8 cellular contexts compared by ENCODE assay signal in genomic region chr19:45403781-45404556, GRCh38. TPM values are rescaled to one million over a fixed set of nuclear protein-coding genes. Genes with fewer than 3 reads are reported as not detected.
A peak's percentile ranks its signal among the peaks of the same experiment; 100 is the strongest.
DNase-seq lines count a peak whose midpoint lies in the region; ATAC-seq lines count a peak whose summit lies in the region.

No MANE protein-coding gene starts in this region.

- ATAC-seq in left lobe of liver = peak; percentile 5
- no peak for ATAC-seq in HG03097 (IDR thresholded peaks at IDR 0.05; ENCODE audit: low FRiP score, unreplicated experiment)
- ATAC-seq in GM19395 (IDR thresholded peaks at IDR 0.05; ENCODE audit: unreplicated experiment) = no peak

- peak; percentile 36 to 77 (median 51) for DNase-seq in CD8-positive, alpha-beta memory T cell
- peak in 62 of 76 experiments; percentile 14 to 75 (median 52) for DNase-seq in HUDEP-2 (lab: John Stamatoyannopoulos, UW; ENCODE audit: unreplicated experiment in 76 of 76)
- peak; percentile 37 for DNase-seq in T-helper 22 cell (ENCODE audit: low read depth)
- DNase-seq in T47D (ENCODE audit: low read depth in 1 of 2, low spot score in 1 of 2) = peak; percentile 67 to 86
- peak; percentile 61 for DNase-seq in left lobe of liver (ENCODE audit: low spot score)
- DNase-seq in stimulated activated CD8-positive, alpha-beta memory T cell treated with anti-CD3 and anti-CD28 coated beads, Interleukin-7, amount 100 ng/mL, for 48 hours (ENCODE audit: extremely low read depth in 1 of 2, low read depth in 1 of 2) = peak; percentile 37 to 72

- H3K36me3 Mint-ChIP-seq in CD8-positive, alpha-beta memory T cell = peaks cover 0 to 11% (median 0%) of the 10 kb centered on the region in 3 donors

- H3K4me3 Mint-ChIP-seq in CD8-positive, alpha-beta memory T cell = peak overlapping the region; percentile 55 to 97 (median 89)

- no peaks in the 10 kb centered on the region for H3K36me3 ChIP-seq in CD8-positive, alpha-beta memory T cell (ENCODE audit: insufficient read depth, low read length)

- H3K27me3 ChIP-seq in CD8-positive, alpha-beta memory T cell (ENCODE audit: insufficient read depth, low read length, poor library complexity, severe bottlenecking) = peaks cover 26% of the 10 kb centered on the region

- H3K4me1 Mint-ChIP-seq in CD8-positive, alpha-beta memory T cell = peaks cover 25 to 45% (median 32%) of the 10 kb centered on the region in 3 donors

- no peaks in the 10 kb centered on the region for H3K9me3 Mint-ChIP-seq in CD8-positive, alpha-beta memory T cell

- peak overlapping the region in 4 of 8 donors; percentile 59 to 98 (median 70) for H3K27ac Mint-ChIP-seq in CD8-positive, alpha-beta memory T cell

- peak overlapping the region; percentile 64 for H3K4me3 ChIP-seq in CD8-positive, alpha-beta memory T cell (ENCODE audit: low read length)

- no peaks in the 10 kb centered on the region for H3K9me3 ChIP-seq in CD8-positive, alpha-beta memory T cell (ENCODE audit: low read length)

- H3K4me1 ChIP-seq in CD8-positive, alpha-beta memory T cell (ENCODE audit: insufficient read depth, low read length) = peaks cover 26% of the 10 kb centered on the region

- POLR2A ChIA-PET in CD8-positive, alpha-beta memory T cell (lab: Charles Lee) = interaction anchor here (0.6 kb wide), 1 partner anchor 227 kb away, joined by 6 read pairs; no protein-coding TSS in a partner anchor

- CTCF ChIA-PET in CD8-positive, alpha-beta memory T cell (lab: Charles Lee) = interaction anchor here (0.8 to 3.1 kb wide), 3 partner anchors 66 to 82 kb away, joined by 3 to 8 read pairs (median 6); no protein-coding TSS in a partner anchor

- peak overlapping the region; percentile 86 for H3K27ac ChIP-seq in CD8-positive, alpha-beta memory T cell (ENCODE audit: low read depth, low read length)

- in situ Hi-C loops in T47D (cut with HindIII; ENCODE audit: low pct_unique_long_range_greater_than_20kb, low sequenced_read_pairs) = no loop called here

- H3K27me3 Mint-ChIP-seq in CD8-positive, alpha-beta memory T cell = peaks cover 36 to 40% of the 10 kb centered on the region in 2 donors

RNA-seq across cellular contexts. Expression of gene PPP1R13L, which starts 0.9 kb away (rescaled TPM):
- 1 to 10 TPM; 3.9 to 4.3 TPM for total RNA-seq in CD8-positive, alpha-beta memory T cell
- polyA plus RNA-seq in CD8-positive, alpha-beta memory T cell = 0.83 TPM
- total RNA-seq in left lobe of liver = 8.0 TPM

RNA-seq across cellular contexts. Expression of gene POLR1G, which starts 2.5 kb away (rescaled TPM):
- 10 to 100 TPM; 26.5 to 27.4 TPM for total RNA-seq in CD8-positive, alpha-beta memory T cell
- 2.2 TPM for polyA plus RNA-seq in CD8-positive, alpha-beta memory T cell
- total RNA-seq in left lobe of liver = 2.2 TPM

RNA-seq across cellular contexts. Expression of gene ERCC1, which starts 19.7 kb away (rescaled TPM):
- 10 to 100 TPM; 75.7 to 82.6 TPM for total RNA-seq in CD8-positive, alpha-beta memory T cell
- 47.5 TPM for polyA plus RNA-seq in CD8-positive, alpha-beta memory T cell
- total RNA-seq in left lobe of liver = 25.8 TPM

RNA-seq across cellular contexts. Expression of gene ERCC2, which starts 33.6 kb away (rescaled TPM):
- 10 to 100 TPM; 22.0 to 23.9 TPM for total RNA-seq in CD8-positive, alpha-beta memory T cell
- polyA plus RNA-seq in CD8-positive, alpha-beta memory T cell = 7.8 TPM
- total RNA-seq in left lobe of liver = 15.3 TPM
